In genomic region chr20:37841991-37842390, GRCh38 we compare ENCODE assay signal across 22 cellular contexts.
DNase-seq lines count a peak whose midpoint lies in the region; ATAC-seq and TF ChIP-seq lines count a peak whose summit lies in the region.
"Had no signal": no experiment of that assay in that cellular context is flagged by ENCODE, and none has a peak within 500 bp of the region (broad histone marks: within the 10 kb centered on the region; RNA-seq: fewer than 3 reads in every experiment).

No MANE protein-coding gene starts in this region.

- no peak overlapping the region for H2BK12ac ChIP-seq in mesenchymal stem cell (ENCODE audit: low read length in 2 of 2)

- H3K18ac ChIP-seq in mesenchymal stem cell (ENCODE audit: low read depth in 1 of 2, low read length in 2 of 2) = no peak overlapping the region

- H3K9ac ChIP-seq in HUES48 (ENCODE audit: low read depth, low read length) (no peak overlapping the region), mesenchymal stem cell (ENCODE audit: low read length) (no peak overlapping the region)
- H3K9ac ChIP-seq: BLaER1 treated with 17β-estradiol and CSF1 and Interleukin-3, amounts not matched to agents 10 nM and 100 nM had no signal

- DNase-seq in neural crest cell (ENCODE audit: low read depth, low spot score) (peak; percentile 14), heart right ventricle (no peak), mesenchymal stem cell (no peak), amygdala (lab: John Stamatoyannopoulos, UW) (no peak)
- DNase-seq: CD8-positive, alpha-beta memory T cell; DMS79; H7; HFFc6; IMR-90; NCI-H1436 treated with DMSO at 0.1 percent for 48 hours; NCI-H2081; NCI-H2227 treated with DMSO at 0.1 percent for 48 hours; NCI-H510A treated with DMSO at 0.1 percent for 48 hours; NCI-H774; OCI-M1; SHP77 treated with DMSO at 0.1 percent for 48 hours had no signal

- H2AFZ ChIP-seq in mesenchymal stem cell (ENCODE audit: low read depth, low read length) = no peak overlapping the region

- 4 to 7% methylated on average over 6 of the region's 6 CpGs for WGBS in ectodermal cell, 2 experiments
- WGBS in heart right ventricle, 2 donors = 94 to 95% methylated on average over 6 of the region's 6 CpGs
- 96% methylated on average over 6 of the region's 6 CpGs for WGBS in mesenchymal stem cell

- H3K4me1 ChIP-seq in HUES48 (ENCODE audit: control insufficient read depth, insufficient read depth, low read length) = peaks cover 18% of the 10 kb centered on the region
- peaks cover 67% of the 10 kb centered on the region for H3K4me1 ChIP-seq in ectodermal cell (ENCODE audit: control insufficient read depth, insufficient read depth, low read length)
- H3K4me1 ChIP-seq in heart right ventricle = peaks cover 0 to 13% (median 5%) of the 10 kb centered on the region in 9 donors
- H3K4me1 ChIP-seq in mesenchymal stem cell (ENCODE audit: control insufficient read depth, insufficient read depth, low read depth, low read length) = no peaks in the 10 kb centered on the region

- no peak overlapping the region for H2AK5ac ChIP-seq in mesenchymal stem cell (ENCODE audit: low read length, severe bottlenecking)

- H4K8ac ChIP-seq in mesenchymal stem cell (ENCODE audit: low read length) = no peak overlapping the region

- no peak overlapping the region for H2BK15ac ChIP-seq in mesenchymal stem cell (ENCODE audit: low read depth, poor library complexity, severe bottlenecking)

- peak overlapping the region; percentile 13 for H3K4me3 Mint-ChIP-seq in neural crest cell
- H3K4me3 Mint-ChIP-seq: CD8-positive, alpha-beta memory T cell; HFFc6 had no signal

- intact Hi-C loops in heart right ventricle (cut with DNase I) = no loop called here

- no peak overlapping the region for H3K23ac ChIP-seq in mesenchymal stem cell (ENCODE audit: low read length in 2 of 2)

- H3K27ac ChIP-seq in 22Rv1 (0 out of 2 replicates have a peak overlapping the region, but pooled peaks have one; percentile 10), HUES48 (ENCODE audit: low read depth, low read length) (peak overlapping the region; percentile 5), ectodermal cell (ENCODE audit: insufficient read depth, low read depth, low read length, poor library complexity, severe bottlenecking) (peak overlapping the region; percentile 82), heart right ventricle (no peak overlapping the region), mesenchymal stem cell (ENCODE audit: low read length, poor library complexity, severe bottlenecking) (no peak overlapping the region)
- H3K27ac ChIP-seq: BLaER1 treated with 17β-estradiol and CSF1 and Interleukin-3, amounts not matched to agents 10 nM and 100 nM had no signal

- H3K14ac ChIP-seq in mesenchymal stem cell (ENCODE audit: low read length in 2 of 2) = no peak overlapping the region

- no peak overlapping the region for H4K91ac ChIP-seq in mesenchymal stem cell (ENCODE audit: low read length)

- H3K4me1 Mint-ChIP-seq in neural crest cell = peaks cover 56% of the 10 kb centered on the region

- H2BK120ac ChIP-seq in mesenchymal stem cell (ENCODE audit: low read depth, low read length) = no peak overlapping the region

- peaks cover 5% of the 10 kb centered on the region for H3K79me1 ChIP-seq in mesenchymal stem cell (replicated peaks; ENCODE audit: low read length, poor library complexity, severe bottlenecking)

- H3K27ac Mint-ChIP-seq in neural crest cell (ENCODE audit: unreplicated experiment) = peak overlapping the region; percentile 89
- H3K27ac Mint-ChIP-seq: HFFc6 had no signal

- H3K9me3 Mint-ChIP-seq in neural crest cell = no peaks in the 10 kb centered on the region
- H3K9me3 Mint-ChIP-seq: CD8-positive, alpha-beta memory T cell; HFFc6 had no signal

- H3K27me3 ChIP-seq in HUES48 (ENCODE audit: control insufficient read depth, insufficient read depth, low read length) = no peaks in the 10 kb centered on the region
- H3K27me3 ChIP-seq in ectodermal cell (ENCODE audit: control insufficient read depth, insufficient read depth, low read length, poor library complexity, severe bottlenecking) = no peaks in the 10 kb centered on the region
- no peaks in the 10 kb centered on the region for H3K27me3 ChIP-seq in heart right ventricle
- no peaks in the 10 kb centered on the region for H3K27me3 ChIP-seq in mesenchymal stem cell (ENCODE audit: control insufficient read depth in 1 of 2, insufficient read depth in 1 of 2, low read length in 2 of 2)
- H3K27me3 ChIP-seq: BLaER1 treated with 17β-estradiol and CSF1 and Interleukin-3, amounts not matched to agents 10 nM and 100 nM had no signal

- H3K27me3 Mint-ChIP-seq in neural crest cell (ENCODE audit: low read depth) = no peaks in the 10 kb centered on the region

- no peak for ATAC-seq in heart right ventricle
- ATAC-seq in GM21576 (IDR thresholded peaks at IDR 0.05; ENCODE audit: unreplicated experiment) = no peak
- ATAC-seq: SK-N-SH treated with all-trans-retinoic acid at 6 μM for 48 hours had no signal

- H3K4me3 ChIP-seq in HUES48 (ENCODE audit: low read depth, low read length) (no peak overlapping the region), ectodermal cell (ENCODE audit: insufficient read depth, low read depth, low read length) (no peak overlapping the region), heart right ventricle (no peak overlapping the region), mesenchymal stem cell (ENCODE audit: insufficient read depth in 1 of 2, low read depth in 1 of 2, low read length in 2 of 2) (no peak overlapping the region)
- H3K4me3 ChIP-seq: BLaER1 treated with 17β-estradiol and CSF1 and Interleukin-3, amounts not matched to agents 10 nM and 100 nM had no signal

- peaks cover 6% of the 10 kb centered on the region for H3K36me3 Mint-ChIP-seq in neural crest cell (ENCODE audit: low read depth)

- H3K4ac ChIP-seq in mesenchymal stem cell (ENCODE audit: low read depth in 1 of 2, low read length in 2 of 2) = no peak overlapping the region

- H3K36me3 ChIP-seq in HUES48 (ENCODE audit: control insufficient read depth, insufficient read depth, low read length) (peaks cover 18% of the 10 kb centered on the region; the same call in 1 of the 2 replicates), ectodermal cell (ENCODE audit: control insufficient read depth, insufficient read depth, low read length) (no peaks in the 10 kb centered on the region), heart right ventricle (peaks cover 0 to 70% (median 16%) of the 10 kb centered on the region in 9 donors), mesenchymal stem cell (ENCODE audit: control insufficient read depth in 1 of 2, insufficient read depth in 2 of 2, low read depth in 1 of 2, low read length in 2 of 2) (peaks cover 13 to 60% of the 10 kb centered on the region in 2 experiments)

- H3K4me2 ChIP-seq in mesenchymal stem cell (ENCODE audit: low read length, poor library complexity, severe bottlenecking) = no peak overlapping the region
- H3K4me2 ChIP-seq: BLaER1 treated with 17β-estradiol and CSF1 and Interleukin-3, amounts not matched to agents 10 nM and 100 nM had no signal

- no peak overlapping the region for H2BK5ac ChIP-seq in mesenchymal stem cell (ENCODE audit: low read depth, low read length, poor library complexity, severe bottlenecking)

- TF ChIP-seq CTCF in 22Rv1 (IDR thresholded peaks at IDR 0.05) (no peak), neural crest cell (conservative IDR thresholded peaks at IDR 0.05) (no peak), heart right ventricle (IDR thresholded peaks at IDR 0.05) (no peak)

- H3K9me3 ChIP-seq in HUES48 (ENCODE audit: control insufficient read depth, insufficient read depth, low read length) (no peaks in the 10 kb centered on the region), ectodermal cell (ENCODE audit: control insufficient read depth, low read length) (no peaks in the 10 kb centered on the region), heart right ventricle (no peaks in the 10 kb centered on the region), mesenchymal stem cell (ENCODE audit: control insufficient read depth, low read length) (no peaks in the 10 kb centered on the region)
- H3K9me3 ChIP-seq: BLaER1 treated with 17β-estradiol and CSF1 and Interleukin-3, amounts not matched to agents 10 nM and 100 nM had no signal

Comparison
In these comparisons a context has a peak if more than half of its experiments do, and no peak if none do; other contexts are left out.
1. H3K27ac ChIP-seq: peak in 22Rv1 (single experiment), HUES48 (single experiment) and ectodermal cell (single experiment); none in heart right ventricle (0 of 10) and mesenchymal stem cell (single experiment).